ENCODE assay signal across 1 cellular context in the genomic region with DNA sequence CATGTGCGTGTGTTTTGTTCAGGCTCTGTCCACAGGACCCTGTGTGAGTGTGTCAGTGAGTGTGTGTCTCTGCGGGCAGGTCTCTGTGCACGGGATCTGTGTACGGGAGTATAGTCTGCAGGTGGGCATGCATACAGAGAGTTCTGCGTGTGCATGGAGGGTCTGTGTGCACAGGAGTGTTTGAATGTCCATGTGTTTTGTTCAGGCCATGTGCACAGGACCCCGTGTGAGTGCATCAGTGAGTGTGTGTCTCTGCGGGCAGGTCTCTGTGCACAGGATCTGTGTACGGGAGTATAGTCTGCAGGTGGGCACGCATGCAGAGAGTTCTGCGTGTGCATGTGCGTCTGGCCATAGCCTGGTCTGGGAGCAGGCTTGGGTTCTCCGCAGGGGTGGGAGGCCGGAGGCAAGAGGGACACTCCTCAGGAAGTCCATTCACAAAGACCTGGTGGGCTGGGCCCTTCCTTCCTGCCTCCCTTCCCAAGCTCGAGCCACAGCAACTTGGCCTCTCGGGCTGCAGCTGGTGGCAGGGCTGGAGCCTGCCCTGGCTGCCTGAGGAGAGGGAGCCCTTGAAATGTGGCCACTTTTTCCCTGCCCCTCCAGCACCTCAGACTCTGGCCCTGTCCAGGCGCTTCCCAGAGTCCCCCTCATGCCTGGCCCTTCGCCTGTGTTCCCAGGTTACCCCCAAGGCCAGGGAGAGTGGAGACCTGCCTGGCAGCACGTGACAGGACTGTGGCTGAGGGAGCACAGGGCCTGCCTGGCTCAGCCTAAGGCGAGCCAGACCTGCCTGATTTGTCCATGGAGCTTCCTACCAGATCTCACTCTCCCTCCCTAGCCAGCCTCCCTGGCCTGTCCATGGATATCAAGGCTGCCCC.
TF ChIP-seq lines count a peak whose summit lies in the region.

No MANE protein-coding gene starts in this region.

TF ChIP-seq in HepG2, 621 proteins besides CTCF, POLR2A, EP300 and RAD21 (continued from another document and continues in another):
- TF ChIP-seq RNF219 (CRISPR knock-in tag; IDR thresholded peaks at IDR 0.05) (no peak), SNAPC2 (CRISPR knock-in tag; IDR thresholded peaks at IDR 0.05) (no peak), ARNTL (CRISPR knock-in tag; IDR thresholded peaks at IDR 0.05) (no peak), JUN (CRISPR knock-in tag; IDR thresholded peaks at IDR 0.05) (no peak), IRF1 (CRISPR knock-in tag; IDR thresholded peaks at IDR 0.05; ENCODE audit: low read depth) (no peak), ZNF709 (CRISPR knock-in tag; IDR thresholded peaks at IDR 0.05) (no peak), FIP1L1 (IDR thresholded peaks at IDR 0.05; ENCODE audit: borderline replicate concordance, insufficient read depth, low read depth, low read length) (no peak), ZNF550 (CRISPR knock-in tag; IDR thresholded peaks at IDR 0.05; ENCODE audit: borderline replicate concordance) (peak; percentile 34), MATR3 (CRISPR knock-in tag; IDR thresholded peaks at IDR 0.05) (no peak), GFI1 (CRISPR knock-in tag; IDR thresholded peaks at IDR 0.05; ENCODE audit: borderline replicate concordance) (no peak), GATAD2A (CRISPR knock-in tag; IDR thresholded peaks at IDR 0.05) (peak; percentile 37; the same call in 1 of the 2 replicates), REL (CRISPR knock-in tag; conservative IDR thresholded peaks at IDR 0.05) (no peak; the same call in none of the 2 replicates), ERF (CRISPR knock-in tag; IDR thresholded peaks at IDR 0.05) (no peak), MTA1 (CRISPR knock-in tag; IDR thresholded peaks at IDR 0.05; ENCODE audit: borderline replicate concordance) (peak; percentile 57; the same call in 1 of the 2 replicates), MED8 (CRISPR knock-in tag; IDR thresholded peaks at IDR 0.05; ENCODE audit: insufficient replicate concordance) (no peak), PHF20 (CRISPR knock-in tag; IDR thresholded peaks at IDR 0.05) (no peak), ATF1 (CRISPR knock-in tag; IDR thresholded peaks at IDR 0.05) (no peak), HOXA7 (CRISPR knock-in tag; IDR thresholded peaks at IDR 0.05) (no peak), ZBED4 (CRISPR knock-in tag; IDR thresholded peaks at IDR 0.05; ENCODE audit: borderline replicate concordance) (no peak), SMAD9 (CRISPR knock-in tag; IDR thresholded peaks at IDR 0.05) (no peak), ATAD3A (CRISPR knock-in tag; IDR thresholded peaks at IDR 0.05) (0 out of 2 replicates have a peak, but pooled peaks have one; percentile 9), NCOA5 (CRISPR knock-in tag; IDR thresholded peaks at IDR 0.05) (no peak), PAF1 (CRISPR knock-in tag; IDR thresholded peaks at IDR 0.05) (no peak), ZNF720 (CRISPR knock-in tag; IDR thresholded peaks at IDR 0.05) (no peak), DBP (CRISPR knock-in tag; IDR thresholded peaks at IDR 0.05; ENCODE audit: not compliant biosample characterization) (no peak), ZNF124 (CRISPR knock-in tag; IDR thresholded peaks at IDR 0.05) (no peak), GABPB1 (CRISPR knock-in tag; IDR thresholded peaks at IDR 0.05) (peak; percentile 42; the same call in 1 of the 2 replicates), CENPT (CRISPR knock-in tag; IDR thresholded peaks at IDR 0.05; ENCODE audit: low read depth) (no peak), NCOA2 (CRISPR knock-in tag; IDR thresholded peaks at IDR 0.05) (peak; percentile 17; the same call in 1 of the 2 replicates), HHEX (CRISPR knock-in tag; IDR thresholded peaks at IDR 0.05) (no peak), DRAP1 (CRISPR knock-in tag; IDR thresholded peaks at IDR 0.05) (no peak), ZNF607 (CRISPR knock-in tag; IDR thresholded peaks at IDR 0.05; ENCODE audit: borderline replicate concordance) (peak; percentile 82; the same call in 1 of the 2 replicates), CHCHD3 (CRISPR knock-in tag; IDR thresholded peaks at IDR 0.05) (no peak), XBP1 (CRISPR knock-in tag; IDR thresholded peaks at IDR 0.05) (no peak), TBL1XR1 (IDR thresholded peaks at IDR 0.05; ENCODE audit: borderline replicate concordance, low read length, partially characterized antibody) (no peak)
- TF ChIP-seq, protein P1, sequence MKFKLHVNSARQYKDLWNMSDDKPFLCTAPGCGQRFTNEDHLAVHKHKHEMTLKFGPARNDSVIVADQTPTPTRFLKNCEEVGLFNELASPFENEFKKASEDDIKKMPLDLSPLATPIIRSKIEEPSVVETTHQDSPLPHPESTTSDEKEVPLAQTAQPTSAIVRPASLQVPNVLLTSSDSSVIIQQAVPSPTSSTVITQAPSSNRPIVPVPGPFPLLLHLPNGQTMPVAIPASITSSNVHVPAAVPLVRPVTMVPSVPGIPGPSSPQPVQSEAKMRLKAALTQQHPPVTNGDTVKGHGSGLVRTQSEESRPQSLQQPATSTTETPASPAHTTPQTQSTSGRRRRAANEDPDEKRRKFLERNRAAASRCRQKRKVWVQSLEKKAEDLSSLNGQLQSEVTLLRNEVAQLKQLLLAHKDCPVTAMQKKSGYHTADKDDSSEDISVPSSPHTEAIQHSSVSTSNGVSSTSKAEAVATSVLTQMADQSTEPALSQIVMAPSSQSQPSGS (CRISPR knock-in tag; IDR thresholded peaks at IDR 0.05): no peak
- TF ChIP-seq, protein P2, sequence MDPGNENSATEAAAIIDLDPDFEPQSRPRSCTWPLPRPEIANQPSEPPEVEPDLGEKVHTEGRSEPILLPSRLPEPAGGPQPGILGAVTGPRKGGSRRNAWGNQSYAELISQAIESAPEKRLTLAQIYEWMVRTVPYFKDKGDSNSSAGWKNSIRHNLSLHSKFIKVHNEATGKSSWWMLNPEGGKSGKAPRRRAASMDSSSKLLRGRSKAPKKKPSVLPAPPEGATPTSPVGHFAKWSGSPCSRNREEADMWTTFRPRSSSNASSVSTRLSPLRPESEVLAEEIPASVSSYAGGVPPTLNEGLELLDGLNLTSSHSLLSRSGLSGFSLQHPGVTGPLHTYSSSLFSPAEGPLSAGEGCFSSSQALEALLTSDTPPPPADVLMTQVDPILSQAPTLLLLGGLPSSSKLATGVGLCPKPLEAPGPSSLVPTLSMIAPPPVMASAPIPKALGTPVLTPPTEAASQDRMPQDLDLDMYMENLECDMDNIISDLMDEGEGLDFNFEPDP (CRISPR knock-in tag; conservative IDR thresholded peaks at IDR 0.05): 0 out of 2 replicates have a peak, but pooled peaks have one; percentile 82
- TF ChIP-seq, protein P3, sequence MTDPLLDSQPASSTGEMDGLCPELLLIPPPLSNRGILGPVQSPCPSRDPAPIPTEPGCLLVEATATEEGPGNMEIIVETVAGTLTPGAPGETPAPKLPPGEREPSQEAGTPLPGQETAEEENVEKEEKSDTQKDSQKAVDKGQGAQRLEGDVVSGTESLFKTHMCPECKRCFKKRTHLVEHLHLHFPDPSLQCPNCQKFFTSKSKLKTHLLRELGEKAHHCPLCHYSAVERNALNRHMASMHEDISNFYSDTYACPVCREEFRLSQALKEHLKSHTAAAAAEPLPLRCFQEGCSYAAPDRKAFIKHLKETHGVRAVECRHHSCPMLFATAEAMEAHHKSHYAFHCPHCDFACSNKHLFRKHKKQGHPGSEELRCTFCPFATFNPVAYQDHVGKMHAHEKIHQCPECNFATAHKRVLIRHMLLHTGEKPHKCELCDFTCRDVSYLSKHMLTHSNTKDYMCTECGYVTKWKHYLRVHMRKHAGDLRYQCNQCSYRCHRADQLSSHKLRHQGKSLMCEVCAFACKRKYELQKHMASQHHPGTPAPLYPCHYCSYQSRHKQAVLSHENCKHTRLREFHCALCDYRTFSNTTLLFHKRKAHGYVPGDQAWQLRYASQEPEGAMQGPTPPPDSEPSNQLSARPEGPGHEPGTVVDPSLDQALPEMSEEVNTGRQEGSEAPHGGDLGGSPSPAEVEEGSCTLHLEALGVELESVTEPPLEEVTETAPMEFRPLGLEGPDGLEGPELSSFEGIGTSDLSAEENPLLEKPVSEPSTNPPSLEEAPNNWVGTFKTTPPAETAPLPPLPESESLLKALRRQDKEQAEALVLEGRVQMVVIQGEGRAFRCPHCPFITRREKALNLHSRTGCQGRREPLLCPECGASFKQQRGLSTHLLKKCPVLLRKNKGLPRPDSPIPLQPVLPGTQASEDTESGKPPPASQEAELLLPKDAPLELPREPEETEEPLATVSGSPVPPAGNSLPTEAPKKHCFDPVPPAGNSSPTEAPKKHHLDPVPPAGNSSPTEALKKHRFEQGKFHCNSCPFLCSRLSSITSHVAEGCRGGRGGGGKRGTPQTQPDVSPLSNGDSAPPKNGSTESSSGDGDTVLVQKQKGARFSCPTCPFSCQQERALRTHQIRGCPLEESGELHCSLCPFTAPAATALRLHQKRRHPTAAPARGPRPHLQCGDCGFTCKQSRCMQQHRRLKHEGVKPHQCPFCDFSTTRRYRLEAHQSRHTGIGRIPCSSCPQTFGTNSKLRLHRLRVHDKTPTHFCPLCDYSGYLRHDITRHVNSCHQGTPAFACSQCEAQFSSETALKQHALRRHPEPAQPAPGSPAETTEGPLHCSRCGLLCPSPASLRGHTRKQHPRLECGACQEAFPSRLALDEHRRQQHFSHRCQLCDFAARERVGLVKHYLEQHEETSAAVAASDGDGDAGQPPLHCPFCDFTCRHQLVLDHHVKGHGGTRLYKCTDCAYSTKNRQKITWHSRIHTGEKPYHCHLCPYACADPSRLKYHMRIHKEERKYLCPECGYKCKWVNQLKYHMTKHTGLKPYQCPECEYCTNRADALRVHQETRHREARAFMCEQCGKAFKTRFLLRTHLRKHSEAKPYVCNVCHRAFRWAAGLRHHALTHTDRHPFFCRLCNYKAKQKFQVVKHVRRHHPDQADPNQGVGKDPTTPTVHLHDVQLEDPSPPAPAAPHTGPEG (CRISPR knock-in tag; IDR thresholded peaks at IDR 0.05): peak; percentile 26; the same call in 1 of the 2 replicates
